In the genomic region with DNA sequence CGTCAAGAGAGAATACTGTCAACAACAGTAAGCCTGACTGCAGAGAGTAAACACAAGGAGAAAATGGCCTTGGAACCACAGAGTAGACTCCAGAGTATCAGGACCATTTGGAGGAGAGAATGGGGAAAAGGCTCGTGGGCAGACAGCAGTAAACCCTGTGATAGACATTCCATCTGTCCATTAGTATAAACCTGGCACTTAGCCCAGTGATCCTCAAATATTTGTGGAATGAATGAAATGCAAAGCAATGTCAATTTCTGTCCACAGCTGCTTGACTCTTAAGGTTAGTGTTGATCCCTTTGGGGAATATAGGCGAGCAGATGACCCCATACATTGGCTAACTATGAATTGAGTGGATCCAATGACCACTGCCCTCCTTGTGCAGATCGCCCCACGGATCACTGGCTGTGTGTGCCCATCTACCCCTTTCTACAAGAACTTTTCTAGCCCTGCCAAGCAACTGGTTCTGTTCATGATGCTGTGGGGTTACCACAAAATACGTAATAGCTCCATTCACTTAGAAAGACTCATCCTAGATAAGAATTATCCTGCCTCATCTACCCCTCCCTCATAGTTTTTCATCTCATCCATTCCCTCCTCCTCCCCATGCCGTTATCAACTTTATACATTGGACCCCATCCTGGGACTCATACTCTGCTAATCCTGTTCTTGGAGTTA, we compare ENCODE assay signal across 15 cellular contexts.
DNase-seq lines count a peak whose midpoint lies in the region; ATAC-seq and TF ChIP-seq lines count a peak whose summit lies in the region.
"Had no signal": no experiment of that assay in that cellular context is flagged by ENCODE, and none has a peak within 500 bp of the region (broad histone marks: within the 10 kb centered on the region; RNA-seq: fewer than 3 reads in every experiment).

No MANE protein-coding gene starts in this region.

- DNase-seq in MCF 10A (ENCODE audit: unreplicated experiment): peak; percentile 51
- no peak for DNase-seq in breast epithelium (ENCODE audit: low spot score in 2 of 2)
- peak; percentile 68 to 84 for DNase-seq in SJSA1 (ENCODE audit: low read depth in 1 of 2, low spot score in 2 of 2)
- peak; percentile 49 for DNase-seq in fibroblast of the conjunctiva (ENCODE audit: low read depth)
- no peak for DNase-seq in nucleus accumbens (lab: John Stamatoyannopoulos, UW)
- DNase-seq in testis: no peak
- no peak for DNase-seq in CD1c-positive myeloid dendritic cell (ENCODE audit: extremely low spot score)
- DNase-seq: activated T-cell treated with anti-CD3 and anti-CD28 coated beads, Interleukin-2, amount 50 U/mL, for 72 hours; BE2C; heart right ventricle had no signal

- H3K36me3 Mint-ChIP-seq in MCF 10A (ENCODE audit: insufficient read depth, unreplicated experiment): no peaks in the 10 kb centered on the region
- H3K36me3 Mint-ChIP-seq: WTC11 had no signal

- H3K4me1 ChIP-seq in breast epithelium (no peaks in the 10 kb centered on the region), SJSA1 (replicated peaks) (peaks cover 35% of the 10 kb centered on the region), testis (no peaks in the 10 kb centered on the region)
- H3K4me1 ChIP-seq: BE2C, heart right ventricle, right atrium auricular region had no signal

- TF ChIP-seq CTCF in MCF 10A (IDR thresholded peaks at IDR 0.05; ENCODE audit: unreplicated experiment): no peak
- no peak for TF ChIP-seq CTCF in breast epithelium (IDR thresholded peaks at IDR 0.05)
- no peak for TF ChIP-seq CTCF in testis (IDR thresholded peaks at IDR 0.05)

- H3K27ac Mint-ChIP-seq in MCF 10A (ENCODE audit: low read depth, unreplicated experiment): peak overlapping the region; percentile 25
- H3K27ac Mint-ChIP-seq: activated T-cell treated with anti-CD3 and anti-CD28 coated beads, Interleukin-2, amount 50 U/mL, for 72 hours; WTC11 had no signal

- no peak overlapping the region for H3K4me3 Mint-ChIP-seq in MCF 10A (ENCODE audit: unreplicated experiment)
- H3K4me3 Mint-ChIP-seq: activated T-cell treated with anti-CD3 and anti-CD28 coated beads, Interleukin-2, amount 50 U/mL, for 72 hours; central memory CD8-positive, alpha-beta T cell; WTC11 had no signal

- intact Hi-C loops in MCF 10A (cut with micrococcal nuclease) (loop anchor here (10.0 kb wide), 3 partner anchors 188 to 1568 kb away; no protein-coding TSS in a partner anchor), breast epithelium (cut with DNase I; ENCODE audit: low total_unique reads) (no loop called here), testis (cut with DNase I; ENCODE audit: low total_unique reads) (no loop called here)

- H3K4me3 ChIP-seq in breast epithelium (no peak overlapping the region), SJSA1 (no peak overlapping the region), testis (no peak overlapping the region)
- H3K4me3 ChIP-seq: heart right ventricle, right atrium auricular region had no signal

- peaks cover 24% of the 10 kb centered on the region for H3K4me1 Mint-ChIP-seq in MCF 10A (ENCODE audit: insufficient read depth, unreplicated experiment)
- H3K4me1 Mint-ChIP-seq: central memory CD8-positive, alpha-beta T cell; WTC11 had no signal

- H3K27me3 Mint-ChIP-seq in MCF 10A (ENCODE audit: insufficient read depth, unreplicated experiment): no peaks in the 10 kb centered on the region
- H3K27me3 Mint-ChIP-seq: central memory CD8-positive, alpha-beta T cell had no signal

- WGBS in testis, 2 donors: 71 to 79% methylated on average over 7 of the region's 7 CpGs

- no peaks in the 10 kb centered on the region for H3K36me3 ChIP-seq in breast epithelium
- H3K36me3 ChIP-seq in SJSA1: no peaks in the 10 kb centered on the region
- H3K36me3 ChIP-seq in testis (ENCODE audit: low read depth, missing control alignments): no peaks in the 10 kb centered on the region
- H3K36me3 ChIP-seq: BE2C, heart right ventricle, right atrium auricular region had no signal

- POLR2A ChIA-PET in MCF 10A (lab: Yijun Ruan, JAX): no interaction called here

- H3K9me3 ChIP-seq in breast epithelium: no peaks in the 10 kb centered on the region
- H3K9me3 ChIP-seq in SJSA1 (replicated peaks): peaks cover 3% of the 10 kb centered on the region; the same call in 1 of the 2 replicates
- no peaks in the 10 kb centered on the region for H3K9me3 ChIP-seq in testis
- H3K9me3 ChIP-seq: BE2C, heart right ventricle, right atrium auricular region had no signal

- CTCF ChIA-PET in MCF 10A (lab: Yijun Ruan, JAX): interaction anchor here (0.7 kb wide), 1 partner anchor 638 kb away, joined by 3 read pairs; no protein-coding TSS in a partner anchor

- no peaks in the 10 kb centered on the region for H3K9me3 Mint-ChIP-seq in MCF 10A (ENCODE audit: unreplicated experiment)
- H3K9me3 Mint-ChIP-seq: activated T-cell treated with anti-CD3 and anti-CD28 coated beads, Interleukin-2, amount 50 U/mL, for 72 hours; central memory CD8-positive, alpha-beta T cell had no signal

- ATAC-seq in HG03095 (IDR thresholded peaks at IDR 0.05; ENCODE audit: unreplicated experiment): no peak
- ATAC-seq: activated T-cell treated with anti-CD3 and anti-CD28 coated beads, Interleukin-2, amount 50 U/mL, for 72 hours; heart right ventricle; Panc1; WTC11 had no signal

- H3K27ac ChIP-seq in breast epithelium: no peak overlapping the region
- H3K27ac ChIP-seq in SJSA1: peak overlapping the region; percentile 80
- H3K27ac ChIP-seq in testis: no peak overlapping the region
- H3K27ac ChIP-seq: heart right ventricle, right atrium auricular region had no signal

- TF ChIP-seq POLR2A in breast epithelium (IDR thresholded peaks at IDR 0.05) (no peak), testis (IDR thresholded peaks at IDR 0.05) (no peak)

- no TSS peak for BruUV-seq in MCF 10A (replicated peaks; lab: Mats Ljungman, UMichigan)

- no peaks in the 10 kb centered on the region for H3K27me3 ChIP-seq in breast epithelium
- H3K27me3 ChIP-seq in SJSA1 (replicated peaks): no peaks in the 10 kb centered on the region
- no peaks in the 10 kb centered on the region for H3K27me3 ChIP-seq in testis
- H3K27me3 ChIP-seq: BE2C, heart right ventricle, right atrium auricular region had no signal

Comparison
In these comparisons a context has a peak if more than half of its experiments do, and no peak if none do; other contexts are left out.
1. DNase-seq: peak in MCF 10A (single experiment), SJSA1 (2 of 2) and fibroblast of the conjunctiva (single experiment); none in breast epithelium (0 of 2), nucleus accumbens (0 of 56), testis (single experiment) and CD1c-positive myeloid dendritic cell (single experiment).